Comparison of ENCODE assay signal across 1 cellular context in the genomic region with DNA sequence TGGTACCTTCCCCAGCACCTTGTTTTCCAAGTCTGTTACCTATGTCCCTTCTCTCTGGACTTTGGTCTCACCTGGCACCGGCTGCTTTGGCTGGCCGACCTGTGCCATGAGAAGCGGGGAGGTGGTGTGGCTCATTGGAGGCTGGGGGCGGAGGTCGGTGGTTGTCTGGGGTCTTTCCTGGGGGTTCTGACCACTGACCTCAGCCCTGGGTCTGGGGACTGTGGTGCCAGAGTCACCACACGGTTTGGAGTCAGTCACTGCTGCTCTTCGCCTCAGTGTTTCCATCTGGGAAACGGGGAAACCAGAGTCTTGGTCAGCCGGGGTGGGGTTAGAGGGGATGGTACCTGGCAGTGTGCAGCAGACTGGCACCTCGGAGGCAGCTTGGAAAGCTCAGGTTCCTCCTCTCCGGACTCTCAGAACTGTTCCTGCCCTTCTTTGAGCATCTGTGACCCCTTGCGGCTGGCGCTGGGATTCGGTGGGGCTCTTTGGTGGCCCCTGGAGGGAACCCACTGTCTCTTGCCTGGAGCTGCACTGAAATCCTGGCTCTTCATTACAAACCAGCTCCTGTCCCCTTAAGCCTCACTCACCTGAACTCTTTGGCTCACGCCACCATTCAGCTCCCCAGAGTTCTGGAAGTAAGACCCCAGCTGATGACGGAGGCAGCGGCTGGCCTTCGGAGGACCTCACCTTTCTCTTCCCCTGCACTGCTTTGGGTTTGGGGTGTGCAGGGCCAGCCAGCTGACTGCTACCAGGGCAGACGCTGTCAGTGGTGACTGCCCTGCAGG.
TF ChIP-seq lines count a peak whose summit lies in the region.

No MANE protein-coding gene starts in this region.

TF ChIP-seq in HepG2, 621 proteins besides CTCF, POLR2A, EP300 and RAD21 (continued from another document):
- TF ChIP-seq, protein P1, sequence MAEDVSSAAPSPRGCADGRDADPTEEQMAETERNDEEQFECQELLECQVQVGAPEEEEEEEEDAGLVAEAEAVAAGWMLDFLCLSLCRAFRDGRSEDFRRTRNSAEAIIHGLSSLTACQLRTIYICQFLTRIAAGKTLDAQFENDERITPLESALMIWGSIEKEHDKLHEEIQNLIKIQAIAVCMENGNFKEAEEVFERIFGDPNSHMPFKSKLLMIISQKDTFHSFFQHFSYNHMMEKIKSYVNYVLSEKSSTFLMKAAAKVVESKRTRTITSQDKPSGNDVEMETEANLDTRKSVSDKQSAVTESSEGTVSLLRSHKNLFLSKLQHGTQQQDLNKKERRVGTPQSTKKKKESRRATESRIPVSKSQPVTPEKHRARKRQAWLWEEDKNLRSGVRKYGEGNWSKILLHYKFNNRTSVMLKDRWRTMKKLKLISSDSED (CRISPR knock-in tag; IDR thresholded peaks at IDR 0.05): no peak
TF ChIP-seq in HepG2: peak in this region for 7.
